36 cellular contexts compared by ENCODE assay signal in the genomic region with DNA sequence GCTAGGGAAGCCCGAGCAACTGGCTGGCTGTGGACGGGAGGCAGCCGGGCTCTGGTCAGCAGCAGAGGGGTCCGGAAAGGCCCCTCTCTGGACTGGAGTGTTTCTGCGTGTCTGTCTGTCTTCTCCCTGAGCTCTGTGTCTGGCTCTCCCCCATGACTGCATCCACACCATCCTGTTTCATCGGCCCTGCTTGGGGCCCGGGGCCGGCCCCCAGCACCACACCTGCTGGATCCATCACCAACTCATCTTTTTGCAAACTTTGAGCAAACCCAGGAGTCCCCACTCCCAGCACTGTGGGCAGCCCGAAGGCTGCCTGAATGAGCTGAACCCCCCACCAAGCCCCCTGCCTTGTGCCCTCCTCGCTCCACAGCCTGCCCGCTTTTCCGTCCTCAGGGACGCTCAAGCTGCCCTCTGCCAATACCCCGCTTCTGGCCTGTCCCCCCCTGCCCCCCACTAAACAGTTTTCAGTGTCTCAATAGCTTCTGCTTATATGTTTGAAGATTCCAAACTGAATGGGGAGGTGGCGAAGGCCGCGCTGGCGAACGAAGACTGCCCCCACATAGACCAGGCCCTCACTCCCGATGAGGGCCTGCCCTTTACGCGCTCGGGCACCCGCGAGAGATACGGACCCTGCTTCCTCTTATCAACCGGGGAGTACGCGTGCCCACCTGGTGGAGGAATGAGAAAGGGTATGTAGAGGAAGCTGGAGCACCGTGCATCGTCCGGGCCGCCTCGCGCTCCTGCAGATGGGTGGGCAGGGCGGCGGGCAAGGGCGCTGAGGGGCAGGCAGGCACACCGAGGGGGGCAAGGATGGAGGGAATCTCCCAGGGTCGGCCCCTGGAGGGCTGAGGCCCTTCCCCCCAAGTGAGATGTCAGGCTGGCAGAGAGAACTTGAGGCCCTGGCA. TPM values are rescaled to one million over a fixed set of nuclear protein-coding genes. Genes with fewer than 3 reads are reported as not detected.
"Had no signal": no experiment of that assay in that cellular context is flagged by ENCODE, and none has a peak within 500 bp of the region (broad histone marks: within the 10 kb centered on the region; RNA-seq: fewer than 3 reads in every experiment).

No MANE protein-coding gene starts in this region.

- H3K27ac ChIP-seq: adrenal gland, body of pancreas, coronary artery, esophagus muscularis mucosa, foreskin keratinocyte, gastrocnemius medialis, heart left ventricle had no signal

- H3K4me3 Mint-ChIP-seq: activated CD4-positive, alpha-beta memory T cell treated with anti-CD3 and anti-CD28 coated beads for 36 hours; activated CD4-positive, alpha-beta T cell treated with anti-CD3 and anti-CD28 coated beads for 36 hours; activated CD4-positive, alpha-beta T cell treated with anti-CD3 and anti-CD28 coated beads, Interleukin-2, amount 10 ng/mL, durations not matched to agents 24 days and 14 days; activated CD8-positive, alpha-beta memory T cell treated with anti-CD3 and anti-CD28 coated beads, Interleukin-2, amount 10 ng/mL, durations not matched to agents 7 days and 5 days; activated CD8-positive, alpha-beta T cell treated with anti-CD3 and anti-CD28 coated beads, Interleukin-2, amount 10 ng/mL, durations not matched to agents 7 days and 5 days; activated naive CD4-positive, alpha-beta T cell treated with anti-CD3 and anti-CD28 coated beads for 36 hours; activated naive CD4-positive, alpha-beta T cell treated with anti-CD3 and anti-CD28 coated beads, Interleukin-2, amount 50 U/mL, for 24 hours; activated naive CD8-positive, alpha-beta T cell treated with anti-CD3 and anti-CD28 coated beads for 36 hours; activated naive CD8-positive, alpha-beta T cell treated with anti-CD3 and anti-CD28 coated beads, Interleukin-2, amount 50 U/mL, for 24 hours; activated T-helper 1 cell treated with anti-CD3 and anti-CD28 coated beads, Interleukin-12 subunit alpha, Interleukin-12 subunit beta, Interleukin-2, Interleukin-4 antibody, amounts not matched to agents 30 ng/mL and 10 ng/mL and 1 ng/mL, durations not matched to agents 14 hours and 24 hours and 36 hours; dendritic cell treated with granulocyte-macrophage colony-stimulating factor and Interleukin-4, amounts not matched to agents 40 ng/mL and 50 ng/mL, for 4 days; endodermal cell had no signal

- H3K9me3 Mint-ChIP-seq: activated CD4-positive, alpha-beta memory T cell treated with anti-CD3 and anti-CD28 coated beads for 36 hours; activated CD4-positive, alpha-beta T cell treated with anti-CD3 and anti-CD28 coated beads, Interleukin-2, amount 10 ng/mL, durations not matched to agents 24 days and 14 days; activated naive CD4-positive, alpha-beta T cell treated with anti-CD3 and anti-CD28 coated beads for 36 hours; activated naive CD4-positive, alpha-beta T cell treated with anti-CD3 and anti-CD28 coated beads, Interleukin-2, amount 50 U/mL, for 24 hours; activated naive CD8-positive, alpha-beta T cell treated with anti-CD3 and anti-CD28 coated beads for 36 hours; activated naive CD8-positive, alpha-beta T cell treated with anti-CD3 and anti-CD28 coated beads, Interleukin-2, amount 50 U/mL, for 24 hours; activated T-helper 1 cell treated with anti-CD3 and anti-CD28 coated beads, Interleukin-12 subunit alpha, Interleukin-12 subunit beta, Interleukin-2, Interleukin-4 antibody, amounts not matched to agents 30 ng/mL and 10 ng/mL and 1 ng/mL, durations not matched to agents 14 hours and 24 hours and 36 hours; activated T-helper 2 cell treated with anti-CD3 and anti-CD28 coated beads, Interferon-gamma antibody, Interleukin-2, Interleukin-4, amounts not matched to agents 10 μg/mL and 5 μg/mL and 100 μg/mL, durations not matched to agents 14 hours and 24 hours and 36 hours; dendritic cell treated with granulocyte-macrophage colony-stimulating factor and Interleukin-4, amounts not matched to agents 40 ng/mL and 50 ng/mL, for 4 days; endodermal cell had no signal

- H3K27ac Mint-ChIP-seq: activated CD4-positive, alpha-beta memory T cell treated with anti-CD3 and anti-CD28 coated beads for 36 hours; activated CD4-positive, alpha-beta T cell treated with anti-CD3 and anti-CD28 coated beads for 36 hours; activated CD4-positive, alpha-beta T cell treated with anti-CD3 and anti-CD28 coated beads, Interleukin-2, amount 10 ng/mL, durations not matched to agents 24 days and 14 days; activated CD8-positive, alpha-beta memory T cell treated with anti-CD3 and anti-CD28 coated beads, Interleukin-2, amount 10 ng/mL, durations not matched to agents 7 days and 5 days; activated CD8-positive, alpha-beta T cell treated with anti-CD3 and anti-CD28 coated beads, Interleukin-2, amount 10 ng/mL, durations not matched to agents 7 days and 5 days; activated naive CD4-positive, alpha-beta T cell treated with anti-CD3 and anti-CD28 coated beads for 36 hours; activated naive CD4-positive, alpha-beta T cell treated with anti-CD3 and anti-CD28 coated beads, Interleukin-2, amount 50 U/mL, for 24 hours; activated naive CD8-positive, alpha-beta T cell treated with anti-CD3 and anti-CD28 coated beads for 36 hours; activated naive CD8-positive, alpha-beta T cell treated with anti-CD3 and anti-CD28 coated beads, Interleukin-2, amount 50 U/mL, for 24 hours; activated T-helper 1 cell treated with anti-CD3 and anti-CD28 coated beads, Interleukin-12 subunit alpha, Interleukin-12 subunit beta, Interleukin-2, Interleukin-4 antibody, amounts not matched to agents 30 ng/mL and 10 ng/mL and 1 ng/mL, durations not matched to agents 14 hours and 24 hours and 36 hours; activated T-helper 2 cell treated with anti-CD3 and anti-CD28 coated beads, Interferon-gamma antibody, Interleukin-2, Interleukin-4, amounts not matched to agents 10 μg/mL and 5 μg/mL and 100 μg/mL, durations not matched to agents 14 hours and 24 hours and 36 hours; dendritic cell treated with granulocyte-macrophage colony-stimulating factor and Interleukin-4, amounts not matched to agents 40 ng/mL and 50 ng/mL, for 4 days; endodermal cell had no signal

- DNase-seq: activated CD4-positive, alpha-beta memory T cell treated with anti-CD3 and anti-CD28 coated beads for 36 hours; activated CD4-positive, alpha-beta T cell treated with anti-CD3 and anti-CD28 coated beads for 36 hours; activated CD4-positive, alpha-beta T cell treated with anti-CD3 and anti-CD28 coated beads, Interleukin-2, amount 10 ng/mL, durations not matched to agents 24 days and 14 days; activated CD4-positive, CD25-positive, alpha-beta regulatory T cell; activated CD4-positive, CD25-positive, alpha-beta regulatory T cell treated with anti-CD3 and anti-CD28 coated beads, Interleukin-2, amount 50 U/mL, for 72 hours; activated CD8-positive, alpha-beta memory T cell treated with anti-CD3 and anti-CD28 coated beads, Interleukin-2, amount 10 ng/mL, durations not matched to agents 7 days and 5 days; activated CD8-positive, alpha-beta memory T cell treated with anti-CD3 and anti-CD28 coated beads, Interleukin-2, amount 50 U/mL, for 4 hours; activated CD8-positive, alpha-beta T cell treated with anti-CD3 and anti-CD28 coated beads, Interleukin-2, amount 10 ng/mL, durations not matched to agents 7 days and 5 days; activated naive CD4-positive, alpha-beta T cell treated with anti-CD3 and anti-CD28 coated beads for 36 hours; activated naive CD8-positive, alpha-beta T cell treated with anti-CD3 and anti-CD28 coated beads for 36 hours; activated naive CD8-positive, alpha-beta T cell treated with anti-CD3 and anti-CD28 coated beads, Interleukin-2, amount 50 U/mL, for 24 hours; activated T-cell treated with anti-CD3 and anti-CD28 coated beads, Interleukin-2, amount 50 U/mL, for 1 hour; activated T-cell treated with anti-CD3 and anti-CD28 coated beads, Interleukin-2, amount 50 U/mL, for 48 hours; adrenal gland; amygdala; body of pancreas; central memory CD4-positive, alpha-beta T cell; cerebellar nuclear complex; effector memory CD4-positive, alpha-beta T cell; endodermal cell; foreskin keratinocyte; gastrocnemius medialis; glutamatergic neuron; T-helper 2 cell had no signal

- H3K4me3 ChIP-seq: adrenal gland, body of pancreas, coronary artery, dorsolateral prefrontal cortex, esophagus muscularis mucosa, gastrocnemius medialis, heart left ventricle had no signal

- H3K27me3 ChIP-seq: adrenal gland, body of pancreas, dorsolateral prefrontal cortex, esophagus muscularis mucosa, gastrocnemius medialis, heart left ventricle had no signal

- H3K27me3 Mint-ChIP-seq: activated CD4-positive, alpha-beta memory T cell treated with anti-CD3 and anti-CD28 coated beads for 36 hours; activated CD4-positive, alpha-beta T cell treated with anti-CD3 and anti-CD28 coated beads for 36 hours; activated CD4-positive, alpha-beta T cell treated with anti-CD3 and anti-CD28 coated beads, Interleukin-2, amount 10 ng/mL, durations not matched to agents 24 days and 14 days; activated CD8-positive, alpha-beta memory T cell treated with anti-CD3 and anti-CD28 coated beads, Interleukin-2, amount 10 ng/mL, durations not matched to agents 7 days and 5 days; activated naive CD4-positive, alpha-beta T cell treated with anti-CD3 and anti-CD28 coated beads, Interleukin-2, amount 50 U/mL, for 24 hours; activated naive CD8-positive, alpha-beta T cell treated with anti-CD3 and anti-CD28 coated beads for 36 hours; activated naive CD8-positive, alpha-beta T cell treated with anti-CD3 and anti-CD28 coated beads, Interleukin-2, amount 50 U/mL, for 24 hours; dendritic cell treated with granulocyte-macrophage colony-stimulating factor and Interleukin-4, amounts not matched to agents 40 ng/mL and 50 ng/mL, for 4 days had no signal

- ATAC-seq: activated CD4-positive, alpha-beta T cell treated with anti-CD3 and anti-CD28 coated beads for 36 hours; activated CD8-positive, alpha-beta memory T cell treated with anti-CD3 and anti-CD28 coated beads, Interleukin-2, amount 10 ng/mL, durations not matched to agents 7 days and 5 days; activated CD8-positive, alpha-beta T cell treated with anti-CD3 and anti-CD28 coated beads, Interleukin-2, amount 10 ng/mL, durations not matched to agents 7 days and 5 days; body of pancreas; foreskin keratinocyte; gastrocnemius medialis; heart left ventricle had no signal

- H3K4me1 ChIP-seq: adrenal gland, body of pancreas, esophagus muscularis mucosa, foreskin keratinocyte, gastrocnemius medialis, heart left ventricle had no signal

- H3K36me3 ChIP-seq: adrenal gland, esophagus muscularis mucosa, gastrocnemius medialis, heart left ventricle had no signal

- H3K9me3 ChIP-seq: adrenal gland, body of pancreas, esophagus muscularis mucosa, gastrocnemius medialis, heart left ventricle had no signal

- H3K36me3 Mint-ChIP-seq: activated CD4-positive, alpha-beta memory T cell treated with anti-CD3 and anti-CD28 coated beads for 36 hours; activated CD8-positive, alpha-beta memory T cell treated with anti-CD3 and anti-CD28 coated beads, Interleukin-2, amount 10 ng/mL, durations not matched to agents 7 days and 5 days; activated naive CD4-positive, alpha-beta T cell treated with anti-CD3 and anti-CD28 coated beads, Interleukin-2, amount 50 U/mL, for 24 hours; activated naive CD8-positive, alpha-beta T cell treated with anti-CD3 and anti-CD28 coated beads for 36 hours had no signal

- H3K4me1 Mint-ChIP-seq: activated CD4-positive, alpha-beta T cell treated with anti-CD3 and anti-CD28 coated beads for 36 hours; activated CD4-positive, alpha-beta T cell treated with anti-CD3 and anti-CD28 coated beads, Interleukin-2, amount 10 ng/mL, durations not matched to agents 24 days and 14 days; activated CD8-positive, alpha-beta memory T cell treated with anti-CD3 and anti-CD28 coated beads, Interleukin-2, amount 10 ng/mL, durations not matched to agents 7 days and 5 days; activated naive CD4-positive, alpha-beta T cell treated with anti-CD3 and anti-CD28 coated beads, Interleukin-2, amount 50 U/mL, for 24 hours; activated naive CD8-positive, alpha-beta T cell treated with anti-CD3 and anti-CD28 coated beads for 36 hours; activated naive CD8-positive, alpha-beta T cell treated with anti-CD3 and anti-CD28 coated beads, Interleukin-2, amount 50 U/mL, for 24 hours; endodermal cell had no signal

RNA-seq across cellular contexts. Expression of a gene that starts 44.6 kb away (rescaled TPM):
- total RNA-seq: activated CD4-positive, alpha-beta memory T cell treated with anti-CD3 and anti-CD28 coated beads for 36 hours; activated CD4-positive, alpha-beta T cell treated with anti-CD3 and anti-CD28 coated beads for 36 hours; activated CD4-positive, alpha-beta T cell treated with anti-CD3 and anti-CD28 coated beads, Interleukin-2, amount 10 ng/mL, durations not matched to agents 24 days and 14 days; activated CD8-positive, alpha-beta memory T cell treated with anti-CD3 and anti-CD28 coated beads for 36 hours; activated CD8-positive, alpha-beta memory T cell treated with anti-CD3 and anti-CD28 coated beads, Interleukin-2, amount 10 ng/mL, durations not matched to agents 7 days and 5 days; activated CD8-positive, alpha-beta T cell treated with anti-CD3 and anti-CD28 coated beads, Interleukin-2, amount 10 ng/mL, durations not matched to agents 7 days and 5 days; activated naive CD4-positive, alpha-beta T cell treated with anti-CD3 and anti-CD28 coated beads for 36 hours; activated naive CD8-positive, alpha-beta T cell treated with anti-CD3 and anti-CD28 coated beads for 36 hours; activated T-helper 1 cell treated with anti-CD3 and anti-CD28 coated beads, Interleukin-12 subunit alpha, Interleukin-12 subunit beta, Interleukin-2, Interleukin-4 antibody, amounts not matched to agents 30 ng/mL and 10 ng/mL and 1 ng/mL, durations not matched to agents 14 hours and 24 hours and 36 hours; activated T-helper 2 cell treated with anti-CD3 and anti-CD28 coated beads, Interferon-gamma antibody, Interleukin-2, Interleukin-4, amounts not matched to agents 10 μg/mL and 5 μg/mL and 100 μg/mL, durations not matched to agents 14 hours and 24 hours and 36 hours; aorta; endodermal cell; epithelial cell of proximal tubule; esophagus muscularis mucosa; foreskin keratinocyte; T-helper 1 cell treated with Interleukin-12 subunit alpha and Interleukin-12 subunit beta and Interleukin-4 antibody, amounts not matched to agents 30 ng/mL and 1 ng/mL, for 36 hours had no signal
- polyA plus RNA-seq: aorta, foreskin keratinocyte, heart left ventricle had no signal

RNA-seq across cellular contexts. Expression of a gene that starts 59.8 kb away (rescaled TPM):
- total RNA-seq: activated CD4-positive, alpha-beta memory T cell treated with anti-CD3 and anti-CD28 coated beads for 36 hours; activated CD4-positive, alpha-beta T cell treated with anti-CD3 and anti-CD28 coated beads for 36 hours; activated CD4-positive, alpha-beta T cell treated with anti-CD3 and anti-CD28 coated beads, Interleukin-2, amount 10 ng/mL, durations not matched to agents 24 days and 14 days; activated CD8-positive, alpha-beta memory T cell treated with anti-CD3 and anti-CD28 coated beads for 36 hours; activated CD8-positive, alpha-beta memory T cell treated with anti-CD3 and anti-CD28 coated beads, Interleukin-2, amount 10 ng/mL, durations not matched to agents 7 days and 5 days; activated CD8-positive, alpha-beta T cell treated with anti-CD3 and anti-CD28 coated beads, Interleukin-2, amount 10 ng/mL, durations not matched to agents 7 days and 5 days; activated naive CD4-positive, alpha-beta T cell treated with anti-CD3 and anti-CD28 coated beads for 36 hours; activated naive CD8-positive, alpha-beta T cell treated with anti-CD3 and anti-CD28 coated beads for 36 hours; activated T-helper 1 cell treated with anti-CD3 and anti-CD28 coated beads, Interleukin-12 subunit alpha, Interleukin-12 subunit beta, Interleukin-2, Interleukin-4 antibody, amounts not matched to agents 30 ng/mL and 10 ng/mL and 1 ng/mL, durations not matched to agents 14 hours and 24 hours and 36 hours; activated T-helper 2 cell treated with anti-CD3 and anti-CD28 coated beads, Interferon-gamma antibody, Interleukin-2, Interleukin-4, amounts not matched to agents 10 μg/mL and 5 μg/mL and 100 μg/mL, durations not matched to agents 14 hours and 24 hours and 36 hours; adrenal gland; aorta; body of pancreas; endodermal cell; epithelial cell of proximal tubule; esophagus muscularis mucosa; foreskin keratinocyte; heart left ventricle; T-helper 1 cell treated with Interleukin-12 subunit alpha and Interleukin-12 subunit beta and Interleukin-4 antibody, amounts not matched to agents 30 ng/mL and 1 ng/mL, for 36 hours had no signal
- polyA plus RNA-seq: adrenal gland, aorta, foreskin keratinocyte, heart left ventricle had no signal
